ENCODE assay signal across 10 cellular contexts in genomic region chr6:72553531-72554202, GRCh38.
DNase-seq lines count a peak whose midpoint lies in the region; ATAC-seq and TF ChIP-seq lines count a peak whose summit lies in the region.
"Had no signal": no experiment of that assay in that cellular context is flagged by ENCODE, and none has a peak within 500 bp of the region (broad histone marks: within the 10 kb centered on the region; RNA-seq: fewer than 3 reads in every experiment).

No MANE protein-coding gene starts in this region.

- H3K79me2 ChIP-seq in SK-N-SH (ENCODE audit: insufficient read depth): no peaks in the 10 kb centered on the region

- no peaks in the 10 kb centered on the region for H3K9me3 ChIP-seq in SK-N-SH
- H3K9me3 ChIP-seq: Peyer's patch had no signal

- H2AFZ ChIP-seq in SK-N-SH (ENCODE audit: low read depth): no peak overlapping the region

- no peaks in the 10 kb centered on the region for H3K27me3 ChIP-seq in SK-N-SH (ENCODE audit: insufficient read depth)
- H3K27me3 ChIP-seq: Peyer's patch had no signal

- H3K4me1 ChIP-seq in SK-N-SH (ENCODE audit: control insufficient read depth in 1 of 2, insufficient read depth in 2 of 2, low read depth in 1 of 2, low read length in 1 of 2): peaks cover 0 to 30% of the 10 kb centered on the region in 2 experiments; a peak in 2 of 4 replicates
- H3K4me1 ChIP-seq: Peyer's patch had no signal

- TF ChIP-seq EP300 in SK-N-SH (IDR thresholded peaks at IDR 0.05; ENCODE audit: borderline replicate concordance in 1 of 2, low read depth in 1 of 2, low read length in 1 of 2): peak; percentile 72 to 98

- no peak for TF ChIP-seq RAD21 in SK-N-SH (IDR thresholded peaks at IDR 0.05; ENCODE audit: low read length)

- H3K4me2 ChIP-seq in SK-N-SH: peak overlapping the region; percentile 65

- 7% methylated on average over 5 of the region's 5 CpGs for WGBS in SK-N-SH (ENCODE audit: low lambda C conversion rate)

- peak; percentile 87 for DNase-seq in AG10803 (ENCODE audit: low read depth)
- DNase-seq in HS-5 (ENCODE audit: low read depth): peak; percentile 81
- DNase-seq in SK-N-SH: no peak
- DNase-seq in iPS-NIHi11 (ENCODE audit: low spot score): peak; percentile 29
- DNase-seq in inferior parietal cortex (ENCODE audit: extremely low spot score): no peak
- DNase-seq in HK-2 (ENCODE audit: unreplicated experiment): no peak
- DNase-seq: left cardiac atrium, Peyer's patch had no signal

- H3K4me3 ChIP-seq in AG10803 (ENCODE audit: low read length): peak overlapping the region; percentile 3; the same call in 1 of the 2 replicates
- peak overlapping the region; percentile 12 to 35; a peak in 2 of 4 replicates for H3K4me3 ChIP-seq in SK-N-SH (ENCODE audit: low read depth in 2 of 2, low read length in 1 of 2)
- H3K4me3 ChIP-seq: Peyer's patch had no signal

- CTCF ChIA-PET in SK-N-SH (lab: Yijun Ruan, JAX): no interaction called here

- ATAC-seq in HG02588 (IDR thresholded peaks at IDR 0.05; ENCODE audit: unreplicated experiment): no peak
- ATAC-seq in HG02759 (IDR thresholded peaks at IDR 0.05; ENCODE audit: unreplicated experiment): no peak

- no peaks in the 10 kb centered on the region for H3K9me2 ChIP-seq in SK-N-SH

- peak overlapping the region; percentile 75 for H3K9ac ChIP-seq in SK-N-SH

- no peak for TF ChIP-seq CTCF in AG10803 (conservative IDR thresholded peaks at IDR 0.05; ENCODE audit: low read length)
- no peak for TF ChIP-seq CTCF in SK-N-SH (IDR thresholded peaks at IDR 0.05)

- H4K20me1 ChIP-seq in SK-N-SH (ENCODE audit: insufficient read depth): peaks cover 4% of the 10 kb centered on the region; the same call in 1 of the 2 replicates

- peak overlapping the region; percentile 85 to 99 for H3K27ac ChIP-seq in SK-N-SH (ENCODE audit: low read depth in 2 of 2, low read length in 1 of 2)
- H3K27ac ChIP-seq: Peyer's patch had no signal

- no peaks in the 10 kb centered on the region for H3K36me3 ChIP-seq in SK-N-SH (replicated peaks in 1 of 2; ENCODE audit: control insufficient read depth in 1 of 2, insufficient read depth in 2 of 2, low read length in 1 of 2)
- H3K36me3 ChIP-seq: Peyer's patch had no signal

- peaks cover 59% of the 10 kb centered on the region for H3F3A ChIP-seq in SK-N-SH (replicated peaks; ENCODE audit: insufficient read depth)

- POLR2A ChIA-PET in SK-N-SH (lab: Yijun Ruan, JAX): no interaction called here

TF ChIP-seq in SK-N-SH, 30 proteins besides CTCF, POLR2A, EP300 and RAD21 (continues in another document):
- TF ChIP-seq CHD2 (IDR thresholded peaks at IDR 0.05; ENCODE audit: low read length, partially characterized antibody) (no peak), GATA2 (CRISPR knock-in tag; IDR thresholded peaks at IDR 0.05) (no peak), EZH2phosphoT487 (IDR thresholded peaks at IDR 0.05; ENCODE audit: borderline replicate concordance, low read depth) (no peak), MXI1 (IDR thresholded peaks at IDR 0.05; ENCODE audit: low read depth, low read length) (no peak), IRF3 (IDR thresholded peaks at IDR 0.05; ENCODE audit: low read depth, low read length) (no peak), RFX5 (IDR thresholded peaks at IDR 0.05; ENCODE audit: low read length) (no peak), ELF1 (IDR thresholded peaks at IDR 0.05) (0 out of 2 replicates have a peak, but pooled peaks have one; percentile 19), SMC3 (IDR thresholded peaks at IDR 0.05; ENCODE audit: low read depth, low read length) (no peak), TEAD4 (IDR thresholded peaks at IDR 0.05; ENCODE audit: borderline replicate concordance, insufficient read depth) (peak; percentile 86), POLR2AphosphoS5 (IDR thresholded peaks at IDR 0.05; ENCODE audit: low read depth, low read length) (peak; percentile 81; the same call in 1 of the 2 replicates), REST (IDR thresholded peaks at IDR 0.05; ENCODE audit: low read depth, low read length) (0 out of 2 replicates have a peak, but pooled peaks have one; percentile 72), MAX (IDR thresholded peaks at IDR 0.05; ENCODE audit: low read depth) (peak; percentile 45; the same call in 1 of the 2 replicates), FOXJ3 (CRISPR knock-in tag; IDR thresholded peaks at IDR 0.05) (no peak), MEF2A (IDR thresholded peaks at IDR 0.05; ENCODE audit: borderline replicate concordance, low read depth) (peak; percentile 79; the same call in 1 of the 2 replicates), TAF1 (IDR thresholded peaks at IDR 0.05; ENCODE audit: borderline replicate concordance, low read depth, low read length) (peak; percentile 24; the same call in 1 of the 2 replicates), FOXM1 (IDR thresholded peaks at IDR 0.05; ENCODE audit: low read depth) (peak; percentile 79), RXRA (IDR thresholded peaks at IDR 0.05; ENCODE audit: borderline replicate concordance, low read depth) (peak; percentile 77; the same call in 1 of the 2 replicates), NFIC (IDR thresholded peaks at IDR 0.05; ENCODE audit: borderline replicate concordance) (peak; percentile 84), PBX3 (IDR thresholded peaks at IDR 0.05) (peak; percentile 98), ZBTB33 (IDR thresholded peaks at IDR 0.05; ENCODE audit: borderline replicate concordance, low read depth) (peak; percentile 74), GABPA (IDR thresholded peaks at IDR 0.05; ENCODE audit: low read depth) (no peak), RCOR1 (IDR thresholded peaks at IDR 0.05; ENCODE audit: low read length) (no peak), NRF1 (IDR thresholded peaks at IDR 0.05; ENCODE audit: low read depth, low read length) (no peak), YY1 (IDR thresholded peaks at IDR 0.05; ENCODE audit: low read depth) (no peak)

Comparison
In these comparisons a context has a peak if more than half of its experiments do, and no peak if none do; other contexts are left out.
1. DNase-seq: peak in AG10803 (single experiment), HS-5 (single experiment) and iPS-NIHi11 (single experiment); none in SK-N-SH (single experiment), inferior parietal cortex (single experiment) and HK-2 (single experiment).